34 cellular contexts compared by ENCODE assay signal in genomic region chr2:60251247-60251646, GRCh38.
"Had no signal": no experiment of that assay in that cellular context is flagged by ENCODE, and none has a peak within 500 bp of the region (broad histone marks: within the 10 kb centered on the region; RNA-seq: fewer than 3 reads in every experiment).

No MANE protein-coding gene starts in this region.

- H3K9me3 ChIP-seq: MG63 had no signal

- H3K36me3 ChIP-seq: MG63 had no signal

- H3K27me3 ChIP-seq: MG63 had no signal

- DNase-seq: Karpas-422, Kasumi-1, MG63, MM.1S, MV-4-11, NCI-H1048, NCI-H1092, NCI-H1092 treated with DMSO at 0.1 percent for 48 hours, NCI-H1105, NCI-H1105 treated with DMSO at 0.1 percent for 48 hours, NCI-H1417, NCI-H1417 treated with DMSO at 0.1 percent for 48 hours, NCI-H1436, NCI-H1436 treated with DMSO at 0.1 percent for 48 hours, NCI-H146, NCI-H1694, NCI-H1694 treated with DMSO at 0.1 percent for 48 hours, NCI-H187, NCI-H187 treated with DMSO at 0.1 percent for 48 hours, NCI-H1930, NCI-H2029, NCI-H2029 treated with DMSO at 0.1 percent for 48 hours, NCI-H2081, NCI-H2081 treated with DMSO at 0.1 percent for 48 hours, NCI-H2107, NCI-H2171, NCI-H2171 treated with DMSO at 0.1 percent for 48 hours, NCI-H2227 treated with DMSO at 0.1 percent for 48 hours, NCI-H226, NCI-H345, NCI-H446, NCI-H446 treated with DMSO at 0.1 percent for 48 hours, NCI-H510A, NCI-H510A treated with DMSO at 0.1 percent for 48 hours had no signal

- H3K4me3 ChIP-seq: MG63 had no signal
